In the genomic region with DNA sequence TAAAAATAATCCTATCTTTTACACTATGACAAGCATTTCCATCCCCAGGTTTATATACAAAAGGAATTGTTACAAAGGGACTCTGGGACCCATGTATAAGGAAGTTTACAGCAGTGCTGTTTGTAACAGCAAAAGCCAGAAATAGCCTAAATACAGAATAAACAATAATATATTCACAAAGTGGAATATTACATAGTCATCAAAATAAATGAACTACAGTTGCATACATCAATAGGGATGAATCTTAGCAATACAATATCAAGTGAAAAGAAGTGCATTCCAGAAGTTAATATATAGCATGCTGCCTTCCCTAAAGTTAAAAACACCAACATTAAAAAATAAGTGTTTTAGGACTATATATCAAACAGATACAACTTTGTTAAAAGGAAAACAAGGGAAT, we compare ENCODE assay signal across 9 cellular contexts.
"Had no signal": no experiment of that assay in that cellular context is flagged by ENCODE, and none has a peak within 500 bp of the region (broad histone marks: within the 10 kb centered on the region; RNA-seq: fewer than 3 reads in every experiment).

No MANE protein-coding gene starts in this region.

- FAIRE-seq: H1, H54 had no signal

- ATAC-seq: GM23338 had no signal

- H2AFZ ChIP-seq: GM23338 had no signal

- H3K4me2 ChIP-seq: GM23338 had no signal

- DNase-seq: H9, HCEC 1CT, HFFc6, Kasumi-1, KG1 had no signal

- H3K27ac ChIP-seq: HL-60 had no signal

- H3K4me3 ChIP-seq: GM23338 had no signal
